ENCODE assay signal across 2 cellular contexts in the genomic region with DNA sequence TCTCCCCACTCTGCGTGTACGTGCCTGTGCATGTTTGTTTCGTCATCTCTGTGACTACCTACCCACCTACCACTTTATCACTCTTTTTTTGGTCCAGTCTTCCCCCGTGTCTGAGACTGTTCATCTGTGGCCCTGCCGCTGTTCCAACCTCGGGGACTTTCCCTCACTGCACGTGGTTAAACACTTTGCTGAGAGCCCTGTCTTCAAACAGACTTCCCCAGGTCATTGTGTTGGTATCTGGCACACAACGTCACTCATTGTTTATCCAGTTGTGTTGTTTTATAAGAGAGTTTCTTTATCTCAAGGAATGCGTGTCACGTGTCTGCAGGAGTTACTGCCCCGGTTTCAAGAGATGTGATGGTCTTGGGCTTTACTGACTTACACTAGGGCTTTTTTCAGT.
TF ChIP-seq lines count a peak whose summit lies in the region.

No MANE protein-coding gene starts in this region.

TF ChIP-seq in SK-N-SH, 30 proteins besides CTCF, POLR2A, EP300 and RAD21 (continued from another document):
- TF ChIP-seq CHD2 (IDR thresholded peaks at IDR 0.05; ENCODE audit: low read length, partially characterized antibody): no peak
- TF ChIP-seq, protein P1, sequence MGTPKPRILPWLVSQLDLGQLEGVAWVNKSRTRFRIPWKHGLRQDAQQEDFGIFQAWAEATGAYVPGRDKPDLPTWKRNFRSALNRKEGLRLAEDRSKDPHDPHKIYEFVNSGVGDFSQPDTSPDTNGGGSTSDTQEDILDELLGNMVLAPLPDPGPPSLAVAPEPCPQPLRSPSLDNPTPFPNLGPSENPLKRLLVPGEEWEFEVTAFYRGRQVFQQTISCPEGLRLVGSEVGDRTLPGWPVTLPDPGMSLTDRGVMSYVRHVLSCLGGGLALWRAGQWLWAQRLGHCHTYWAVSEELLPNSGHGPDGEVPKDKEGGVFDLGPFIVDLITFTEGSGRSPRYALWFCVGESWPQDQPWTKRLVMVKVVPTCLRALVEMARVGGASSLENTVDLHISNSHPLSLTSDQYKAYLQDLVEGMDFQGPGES (IDR thresholded peaks at IDR 0.05; ENCODE audit: low read depth, low read length): no peak
- TF ChIP-seq GABPA (IDR thresholded peaks at IDR 0.05; ENCODE audit: low read depth): no peak
TF ChIP-seq in SK-N-SH: peak in this region for 0.

TF ChIP-seq in SK-N-SH treated with all-trans-retinoic acid at 6 μM for 48 hours, 23 proteins besides CTCF, POLR2A, EP300 and RAD21 (continued from another document):
- TF ChIP-seq, protein P2, sequence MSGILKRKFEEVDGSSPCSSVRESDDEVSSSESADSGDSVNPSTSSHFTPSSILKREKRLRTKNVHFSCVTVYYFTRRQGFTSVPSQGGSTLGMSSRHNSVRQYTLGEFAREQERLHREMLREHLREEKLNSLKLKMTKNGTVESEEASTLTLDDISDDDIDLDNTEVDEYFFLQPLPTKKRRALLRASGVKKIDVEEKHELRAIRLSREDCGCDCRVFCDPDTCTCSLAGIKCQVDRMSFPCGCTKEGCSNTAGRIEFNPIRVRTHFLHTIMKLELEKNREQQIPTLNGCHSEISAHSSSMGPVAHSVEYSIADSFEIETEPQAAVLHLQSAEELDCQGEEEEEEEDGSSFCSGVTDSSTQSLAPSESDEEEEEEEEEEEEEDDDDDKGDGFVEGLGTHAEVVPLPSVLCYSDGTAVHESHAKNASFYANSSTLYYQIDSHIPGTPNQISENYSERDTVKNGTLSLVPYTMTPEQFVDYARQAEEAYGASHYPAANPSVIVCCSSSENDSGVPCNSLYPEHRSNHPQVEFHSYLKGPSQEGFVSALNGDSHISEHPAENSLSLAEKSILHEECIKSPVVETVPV (CRISPR knock-in tag; IDR thresholded peaks at IDR 0.05): no peak
- TF ChIP-seq ZFP30 (CRISPR knock-in tag; IDR thresholded peaks at IDR 0.05) (no peak), OSR1 (CRISPR knock-in tag; IDR thresholded peaks at IDR 0.05) (no peak), ISL1 (CRISPR knock-in tag; IDR thresholded peaks at IDR 0.05) (no peak), PPARA (CRISPR knock-in tag; IDR thresholded peaks at IDR 0.05; ENCODE audit: borderline replicate concordance) (no peak), TSHZ2 (CRISPR knock-in tag; IDR thresholded peaks at IDR 0.05) (no peak), CSDC2 (CRISPR knock-in tag; IDR thresholded peaks at IDR 0.05) (no peak)
